17 cellular contexts compared by ENCODE assay signal in the genomic region with DNA sequence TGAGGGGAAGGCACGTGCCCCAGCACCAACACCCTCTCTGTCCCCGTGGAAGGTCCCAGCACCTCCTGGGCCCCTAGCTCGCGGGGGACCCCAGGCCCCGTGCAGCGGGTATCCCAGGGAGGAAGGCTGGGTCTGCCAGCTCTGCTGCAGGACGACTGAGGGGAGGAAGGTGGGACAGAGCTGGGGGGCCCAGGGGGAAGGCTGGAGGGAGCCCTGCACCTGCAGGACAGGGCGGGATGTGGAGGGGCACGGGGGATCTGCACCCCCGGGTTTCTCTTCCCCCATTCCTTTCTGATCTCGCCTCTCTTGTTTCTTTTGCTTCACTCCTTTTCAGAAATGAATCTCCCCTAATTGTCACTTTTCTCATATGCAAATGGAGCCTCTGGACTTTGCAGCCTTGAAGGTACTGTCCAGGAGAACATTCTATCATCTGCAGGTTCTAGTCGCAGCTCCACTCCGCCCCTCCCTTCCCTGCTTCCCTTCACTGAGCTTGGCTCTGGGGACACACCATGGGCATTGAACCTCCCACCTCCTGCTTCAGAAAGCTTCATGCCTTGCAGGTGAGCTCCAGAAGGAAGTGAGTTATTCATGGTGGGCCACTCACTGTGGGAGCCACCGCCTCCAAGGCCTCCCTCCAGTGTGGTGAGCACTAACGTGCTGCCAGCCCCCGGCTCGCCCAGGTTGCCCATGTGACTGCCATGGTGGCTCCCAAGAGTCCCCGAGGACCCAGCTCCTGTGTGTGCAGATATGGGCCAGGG.
DNase-seq lines count a peak whose midpoint lies in the region; ATAC-seq lines count a peak whose summit lies in the region.
"Had no signal": no experiment of that assay in that cellular context is flagged by ENCODE, and none has a peak within 500 bp of the region (broad histone marks: within the 10 kb centered on the region; RNA-seq: fewer than 3 reads in every experiment).

No MANE protein-coding gene starts in this region.

- no peaks in the 10 kb centered on the region for H3K9me3 ChIP-seq in SK-N-MC (ENCODE audit: low read depth, low read length)
- peaks cover 0 to 5% (median 0%) of the 10 kb centered on the region in 3 experiments for H3K9me3 ChIP-seq in naive thymus-derived CD4-positive, alpha-beta T cell (ENCODE audit: control insufficient read depth in 2 of 3, low read length in 3 of 3)

- H3K36me3 ChIP-seq in SK-N-MC (ENCODE audit: insufficient read depth, low read length): no peaks in the 10 kb centered on the region
- H3K36me3 ChIP-seq in naive thymus-derived CD4-positive, alpha-beta T cell (ENCODE audit: control insufficient read depth in 2 of 3, insufficient read depth in 3 of 3, low read length in 3 of 3): no peaks in the 10 kb centered on the region
- H3K36me3 ChIP-seq: gastroesophageal sphincter, WERI-Rb-1 had no signal

- POLR2A ChIA-PET in naive thymus-derived CD4-positive, alpha-beta T cell (lab: Charles Lee): interaction anchor here (0.5 kb wide), 1 partner anchor 206 kb away, joined by 7 read pairs; no protein-coding TSS in a partner anchor

- H3K27me3 Mint-ChIP-seq in naive thymus-derived CD4-positive, alpha-beta T cell: peaks cover 0 to 3% (median 0%) of the 10 kb centered on the region in 5 donors

- H3K27ac ChIP-seq in SK-N-MC: peak overlapping the region; percentile 87
- H3K27ac ChIP-seq in naive thymus-derived CD4-positive, alpha-beta T cell (ENCODE audit: low read depth, low read length): no peak overlapping the region
- H3K27ac ChIP-seq: C4-2B, gastroesophageal sphincter, WERI-Rb-1 had no signal

- peak overlapping the region in 5 of 10 donors; percentile 5 to 71 (median 57) for H3K4me3 Mint-ChIP-seq in naive thymus-derived CD4-positive, alpha-beta T cell
- H3K4me3 Mint-ChIP-seq: dendritic cell treated with granulocyte-macrophage colony-stimulating factor and Interleukin-4, amounts not matched to agents 40 ng/mL and 50 ng/mL, for 4 days had no signal

- H3K4me1 Mint-ChIP-seq in naive thymus-derived CD4-positive, alpha-beta T cell: peaks cover 10 to 30% (median 24%) of the 10 kb centered on the region in 7 donors

- H3K4me3 ChIP-seq in SK-N-MC: peak overlapping the region; percentile 58
- no peak overlapping the region for H3K4me3 ChIP-seq in naive thymus-derived CD4-positive, alpha-beta T cell (ENCODE audit: low read length)
- H3K4me3 ChIP-seq: gastroesophageal sphincter, lung had no signal

- no peaks in the 10 kb centered on the region for H3K27me3 ChIP-seq in naive thymus-derived CD4-positive, alpha-beta T cell (ENCODE audit: control insufficient read depth in 2 of 2, insufficient read depth in 2 of 2, low read length in 2 of 2)

- no peaks in the 10 kb centered on the region for H3K36me3 Mint-ChIP-seq in naive thymus-derived CD4-positive, alpha-beta T cell

- peak overlapping the region; percentile 12 for H3K9ac ChIP-seq in SK-N-MC (ENCODE audit: insufficient read length)

- H3K27ac Mint-ChIP-seq in naive thymus-derived CD4-positive, alpha-beta T cell: peak overlapping the region in 6 of 9 donors; percentile 47 to 85 (median 54)
- H3K27ac Mint-ChIP-seq: dendritic cell treated with granulocyte-macrophage colony-stimulating factor and Interleukin-4, amounts not matched to agents 40 ng/mL and 50 ng/mL, for 4 days; progenitor cell of endocrine pancreas had no signal

- peaks cover 0 to 12% of the 10 kb centered on the region in 2 donors for H3K4me1 ChIP-seq in naive thymus-derived CD4-positive, alpha-beta T cell (ENCODE audit: control insufficient read depth in 2 of 2, insufficient read depth in 2 of 2, low read length in 2 of 2)

- ATAC-seq in GM19035 (IDR thresholded peaks at IDR 0.05; ENCODE audit: unreplicated experiment): peak; percentile 4
- no peak for ATAC-seq in naive thymus-derived CD4-positive, alpha-beta T cell
- ATAC-seq in GM21447 (IDR thresholded peaks at IDR 0.05; ENCODE audit: unreplicated experiment): no peak
- ATAC-seq in GM21360 (IDR thresholded peaks at IDR 0.05; ENCODE audit: unreplicated experiment): no peak
- ATAC-seq: gastroesophageal sphincter, Panc1 had no signal

- CTCF ChIA-PET in naive thymus-derived CD4-positive, alpha-beta T cell (lab: Charles Lee): interaction anchor here (0.8 to 3.3 kb wide), 2 partner anchors 14 to 543 kb away, joined by 3 to 18 read pairs; no protein-coding TSS in a partner anchor

- DNase-seq in NCI-H526 (lab: John Stamatoyannopoulos, UW) (peak; percentile 47 to 79), NCI-H526 treated with DMSO at 0.1 percent for 48 hours (lab: John Stamatoyannopoulos, UW) (no peak), SK-N-MC (ENCODE audit: low read depth, low spot score) (no peak), NCI-H2171 (lab: John Stamatoyannopoulos, UW) (no peak)
- no peak for DNase-seq in naive thymus-derived CD4-positive, alpha-beta T cell
- DNase-seq: 8988T, NCI-H187, WERI-Rb-1 had no signal

- peaks cover 0 to 5% (median 2%) of the 10 kb centered on the region in 11 donors for H3K9me3 Mint-ChIP-seq in naive thymus-derived CD4-positive, alpha-beta T cell
- H3K9me3 Mint-ChIP-seq: dendritic cell treated with granulocyte-macrophage colony-stimulating factor and Interleukin-4, amounts not matched to agents 40 ng/mL and 50 ng/mL, for 4 days had no signal

- intact Hi-C loops in naive thymus-derived CD4-positive, alpha-beta T cell (cut with micrococcal nuclease): no loop called here

Comparison
In these comparisons a context has a peak if more than half of its experiments do, and no peak if none do; other contexts are left out.
1. DNase-seq: peak in NCI-H526 (2 of 2); none in NCI-H526 treated with DMSO at 0.1 percent for 48 hours (single experiment), SK-N-MC (single experiment), naive thymus-derived CD4-positive, alpha-beta T cell (0 of 9) and NCI-H2171 (single experiment).